ENCODE assay signal across 8 cellular contexts in genomic region chr1:176691251-176692228, GRCh38.
A peak's percentile ranks its signal among the peaks of the same experiment; 100 is the strongest.
DNase-seq lines count a peak whose midpoint lies in the region; ATAC-seq and TF ChIP-seq lines count a peak whose summit lies in the region.

No MANE protein-coding gene starts in this region.

- no peaks in the 10 kb centered on the region for H3K27me3 ChIP-seq in DND-41 (ENCODE audit: insufficient read depth, low read length, poor library complexity)
- no peaks in the 10 kb centered on the region for H3K27me3 ChIP-seq in right cardiac atrium (ENCODE audit: control insufficient read depth, insufficient read depth)

- no peaks in the 10 kb centered on the region for H3K27me3 Mint-ChIP-seq in WTC11 (ENCODE audit: low read depth)
- H3K27me3 Mint-ChIP-seq in stimulated activated memory B cell treated with anti-CD40 and anti-IgM and Interleukin-4, amounts not matched to agents 10 μg/mL and 1 μg/mL and 100 μg/mL, for 72 hours: no peaks in the 10 kb centered on the region
- no peaks in the 10 kb centered on the region for H3K27me3 Mint-ChIP-seq in activated T-cell treated with anti-CD3 and anti-CD28 coated beads, Interleukin-2, amount 50 U/mL, for 24 hours

- no peak overlapping the region for H3K9ac ChIP-seq in DND-41 (ENCODE audit: low read depth, low read length)

- H3K4me2 ChIP-seq in DND-41 (ENCODE audit: insufficient read depth, low read length): no peak overlapping the region

- CTCF ChIA-PET in WTC11 (lab: Charles Lee): interaction anchor here (0.6 to 1.8 kb wide), 33 partner anchors 9 to 989 kb away, joined by 3 to 26 read pairs (median 3); no protein-coding TSS in a partner anchor

- H3K27ac Mint-ChIP-seq in WTC11: no peak overlapping the region
- no peak overlapping the region for H3K27ac Mint-ChIP-seq in stimulated activated memory B cell treated with anti-CD40 and anti-IgM and Interleukin-4, amounts not matched to agents 10 μg/mL and 1 μg/mL and 100 μg/mL, for 72 hours
- no peak overlapping the region for H3K27ac Mint-ChIP-seq in activated T-cell treated with anti-CD3 and anti-CD28 coated beads, Interleukin-2, amount 50 U/mL, for 24 hours

- POLR2A ChIA-PET in WTC11 (lab: Charles Lee): no interaction called here

- ATAC-seq in DND-41 (ENCODE audit: insufficient read depth, low read depth) (peak; percentile 92), GM19397 (IDR thresholded peaks at IDR 0.05; ENCODE audit: unreplicated experiment) (peak; percentile 81), HG03342 (IDR thresholded peaks at IDR 0.05; ENCODE audit: unreplicated experiment) (peak; percentile 89), WTC11 (peak; percentile 75), right cardiac atrium (peak; percentile 53 to 62)
- peak; percentile 59 for ATAC-seq in stimulated activated memory B cell treated with anti-CD40 and anti-IgM and Interleukin-4, amounts not matched to agents 10 μg/mL and 1 μg/mL and 100 μg/mL, for 72 hours

- no peak overlapping the region for H3K27ac ChIP-seq in DND-41 (ENCODE audit: low read length)
- peak overlapping the region; percentile 86 for H3K27ac ChIP-seq in right cardiac atrium (ENCODE audit: low read length)

- peaks cover 4% of the 10 kb centered on the region; the same call in 1 of the 2 replicates for H3K4me1 ChIP-seq in DND-41 (ENCODE audit: insufficient read depth, low read length)
- no peaks in the 10 kb centered on the region for H3K4me1 ChIP-seq in right cardiac atrium (ENCODE audit: control insufficient read depth, insufficient read depth, low read length)

- intact Hi-C loops in right cardiac atrium (cut with DNase I): loop anchor here in 3 of 4 donors (5.0 to 10.0 kb wide), 3 partner anchors 124 to 153 kb away; no protein-coding TSS in a partner anchor

- no peaks in the 10 kb centered on the region for H3K9me3 Mint-ChIP-seq in WTC11
- H3K9me3 Mint-ChIP-seq in stimulated activated memory B cell treated with anti-CD40 and anti-IgM and Interleukin-4, amounts not matched to agents 10 μg/mL and 1 μg/mL and 100 μg/mL, for 72 hours: no peaks in the 10 kb centered on the region
- no peaks in the 10 kb centered on the region for H3K9me3 Mint-ChIP-seq in activated T-cell treated with anti-CD3 and anti-CD28 coated beads, Interleukin-2, amount 50 U/mL, for 24 hours

- peak overlapping the region; percentile 37 for H2AFZ ChIP-seq in DND-41 (ENCODE audit: low read depth, low read length)

- peaks cover 25% of the 10 kb centered on the region for H3K4me1 Mint-ChIP-seq in WTC11
- H3K4me1 Mint-ChIP-seq in stimulated activated memory B cell treated with anti-CD40 and anti-IgM and Interleukin-4, amounts not matched to agents 10 μg/mL and 1 μg/mL and 100 μg/mL, for 72 hours: no peaks in the 10 kb centered on the region
- H3K4me1 Mint-ChIP-seq in activated T-cell treated with anti-CD3 and anti-CD28 coated beads, Interleukin-2, amount 50 U/mL, for 24 hours (ENCODE audit: low read depth): no peaks in the 10 kb centered on the region

- DNase-seq in DND-41 (peak; percentile 61), NCI-H2171 (lab: John Stamatoyannopoulos, UW) (peak; percentile 56), WTC11 (ENCODE audit: low spot score) (peak; percentile 30), right cardiac atrium (no peak)
- DNase-seq in activated T-cell treated with anti-CD3 and anti-CD28 coated beads, Interleukin-2, amount 50 U/mL, for 24 hours: no peak

- 41% methylated on average over 8 of the region's 8 CpGs for WGBS in right cardiac atrium

- H4K20me1 ChIP-seq in DND-41 (ENCODE audit: insufficient read depth, low read length): no peaks in the 10 kb centered on the region

- H3K36me3 Mint-ChIP-seq in WTC11: no peaks in the 10 kb centered on the region
- H3K36me3 Mint-ChIP-seq in stimulated activated memory B cell treated with anti-CD40 and anti-IgM and Interleukin-4, amounts not matched to agents 10 μg/mL and 1 μg/mL and 100 μg/mL, for 72 hours: no peaks in the 10 kb centered on the region
- no peaks in the 10 kb centered on the region for H3K36me3 Mint-ChIP-seq in activated T-cell treated with anti-CD3 and anti-CD28 coated beads, Interleukin-2, amount 50 U/mL, for 24 hours (ENCODE audit: low read depth)

- H3K79me2 ChIP-seq in DND-41 (ENCODE audit: insufficient read depth, low read length): no peaks in the 10 kb centered on the region

- no peaks in the 10 kb centered on the region for H3K36me3 ChIP-seq in DND-41 (ENCODE audit: insufficient read depth, low read length)

- H3K9me3 ChIP-seq in DND-41 (ENCODE audit: insufficient read depth, low read length, severe bottlenecking): no peaks in the 10 kb centered on the region
- no peaks in the 10 kb centered on the region for H3K9me3 ChIP-seq in right cardiac atrium (ENCODE audit: control insufficient read depth, low read length)

- no peak overlapping the region for H3K4me3 ChIP-seq in DND-41 (ENCODE audit: low read depth in 1 of 2, low read length in 2 of 2)
- no peak overlapping the region for H3K4me3 ChIP-seq in right cardiac atrium (ENCODE audit: low read length)

- TF ChIP-seq CTCF in DND-41 (IDR thresholded peaks at IDR 0.05; ENCODE audit: borderline replicate concordance, extremely low read depth, low read length, poor library complexity, severe bottlenecking): peak; percentile 91
- 0 out of 2 replicates have a peak, but pooled peaks have one; percentile 39 for TF ChIP-seq CTCF in WTC11 (IDR thresholded peaks at IDR 0.05)

- H3K4me3 Mint-ChIP-seq in WTC11: no peak overlapping the region
- H3K4me3 Mint-ChIP-seq in stimulated activated memory B cell treated with anti-CD40 and anti-IgM and Interleukin-4, amounts not matched to agents 10 μg/mL and 1 μg/mL and 100 μg/mL, for 72 hours: no peak overlapping the region
- H3K4me3 Mint-ChIP-seq in activated T-cell treated with anti-CD3 and anti-CD28 coated beads, Interleukin-2, amount 50 U/mL, for 24 hours: no peak overlapping the region

TF ChIP-seq in WTC11, 78 proteins besides CTCF, POLR2A, EP300 and RAD21:
- no peak for TF ChIP-seq MAX (CRISPR knock-in tag; IDR thresholded peaks at IDR 0.05)
- no peak for TF ChIP-seq ZNF425 (CRISPR knock-in tag; conservative IDR thresholded peaks at IDR 0.05)
- TF ChIP-seq ELF4 (CRISPR knock-in tag; IDR thresholded peaks at IDR 0.05; ENCODE audit: low read depth): no peak
- no peak for TF ChIP-seq NFYB (CRISPR knock-in tag; conservative IDR thresholded peaks at IDR 0.05; ENCODE audit: low read depth)
- no peak for TF ChIP-seq CREB1 (CRISPR knock-in tag; IDR thresholded peaks at IDR 0.05)
- no peak for TF ChIP-seq PRRX2 (CRISPR knock-in tag; IDR thresholded peaks at IDR 0.05)
- TF ChIP-seq ZSCAN18 (CRISPR knock-in tag; IDR thresholded peaks at IDR 0.05): no peak
- no peak for TF ChIP-seq CBFB (CRISPR knock-in tag; IDR thresholded peaks at IDR 0.05; ENCODE audit: low read depth)
- TF ChIP-seq ZNF121 (CRISPR knock-in tag; IDR thresholded peaks at IDR 0.05): no peak
- no peak for TF ChIP-seq SOX15 (CRISPR knock-in tag; IDR thresholded peaks at IDR 0.05)

Comparison
In these comparisons a context has a peak if more than half of its experiments do, and no peak if none do; other contexts are left out.
1. DNase-seq: peak in DND-41 (single experiment), NCI-H2171 (single experiment) and WTC11 (single experiment); none in right cardiac atrium (0 of 3) and activated T-cell treated with anti-CD3 and anti-CD28 coated beads, Interleukin-2, amount 50 U/mL, for 24 hours (single experiment).
2. Peak in every context shown above with its lines, with median percentiles within 50 percentile points of each other: ATAC-seq.